ENCODE assay signal across 10 cellular contexts in the genomic region with DNA sequence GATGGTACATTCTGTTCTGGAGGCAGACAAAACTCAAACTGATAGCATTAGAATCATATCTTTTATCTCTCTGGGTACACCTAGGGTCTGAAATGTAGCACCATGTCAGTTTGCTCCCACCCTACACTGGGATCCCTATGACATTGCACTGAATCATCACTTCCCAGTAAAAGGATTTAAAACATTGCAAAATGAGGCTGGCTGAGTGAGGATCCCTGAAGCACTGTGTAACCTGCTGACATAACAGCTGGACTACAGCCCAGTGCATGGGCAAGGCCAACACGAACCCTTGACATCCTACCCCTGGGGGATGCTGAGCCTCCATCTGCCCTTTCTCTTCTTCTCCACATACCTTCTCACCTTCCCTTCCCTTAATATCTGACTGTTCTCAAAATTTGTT.
DNase-seq lines count a peak whose midpoint lies in the region; ATAC-seq and TF ChIP-seq lines count a peak whose summit lies in the region.
"Had no signal": no experiment of that assay in that cellular context is flagged by ENCODE, and none has a peak within 500 bp of the region (broad histone marks: within the 10 kb centered on the region; RNA-seq: fewer than 3 reads in every experiment).

No MANE protein-coding gene starts in this region.

- H3K4me1 ChIP-seq in right atrium auricular region (peaks cover 0 to 30% of the 10 kb centered on the region in 2 donors), heart right ventricle (peaks cover 0 to 18% (median 0%) of the 10 kb centered on the region in 9 donors), upper lobe of right lung (no peaks in the 10 kb centered on the region), body of pancreas (no peaks in the 10 kb centered on the region)

- ATAC-seq in Right ventricle myocardium superior (ENCODE audit: poor library complexity), result peak; percentile 78
- ATAC-seq in heart right ventricle, result peak in 6 of 8 donors; percentile 26 to 75 (median 34)
- peak; percentile 11 for ATAC-seq in upper lobe of right lung
- no peak for ATAC-seq in body of pancreas
- no peak for ATAC-seq in GM19467 (IDR thresholded peaks at IDR 0.05; ENCODE audit: unreplicated experiment)
- no peak for ATAC-seq in HG02678 (IDR thresholded peaks at IDR 0.05; ENCODE audit: unreplicated experiment)

- TF ChIP-seq CTCF in right atrium auricular region (IDR thresholded peaks at IDR 0.05) (no peak), astrocyte of the spinal cord (IDR thresholded peaks at IDR 0.05; ENCODE audit: low read depth, low read length) (no peak), heart right ventricle (IDR thresholded peaks at IDR 0.05) (no peak), upper lobe of right lung (IDR thresholded peaks at IDR 0.05) (no peak), body of pancreas (IDR thresholded peaks at IDR 0.05) (no peak)

- DNase-seq in Right ventricle myocardium superior, result peak; percentile 74
- no peak for DNase-seq in right atrium auricular region (ENCODE audit: low spot score)
- DNase-seq in astrocyte of the spinal cord (ENCODE audit: low read depth, low spot score), result peak; percentile 78
- DNase-seq in heart right ventricle, result peak in 1 of 2 donors; percentile 41
- DNase-seq in upper lobe of right lung, result no peak
- no peak for DNase-seq in body of pancreas
- DNase-seq: kidney glomerular epithelial cell, nephron progenitor cell had no signal

- peak overlapping the region in 1 of 2 donors; percentile 83 for H3K27ac ChIP-seq in right atrium auricular region
- peak overlapping the region in 1 of 10 donors; percentile 20 for H3K27ac ChIP-seq in heart right ventricle
- H3K27ac ChIP-seq in upper lobe of right lung, result no peak overlapping the region
- H3K27ac ChIP-seq in body of pancreas, result no peak overlapping the region

- no peak for TF ChIP-seq POLR2A in body of pancreas (IDR thresholded peaks at IDR 0.05)

- no peaks in the 10 kb centered on the region for H3K27me3 ChIP-seq in right atrium auricular region
- H3K27me3 ChIP-seq in heart right ventricle, result no peaks in the 10 kb centered on the region
- no peaks in the 10 kb centered on the region for H3K27me3 ChIP-seq in upper lobe of right lung
- no peaks in the 10 kb centered on the region for H3K27me3 ChIP-seq in body of pancreas

- H3K9me3 ChIP-seq in right atrium auricular region (no peaks in the 10 kb centered on the region), heart right ventricle (peaks cover 0 to 11% (median 0%) of the 10 kb centered on the region in 11 donors), upper lobe of right lung (no peaks in the 10 kb centered on the region), body of pancreas (no peaks in the 10 kb centered on the region)

- WGBS in heart right ventricle, 2 donors, result 0 to 26% methylated on average over 1 of the region's 1 CpG
- 11 to 25% methylated on average over 1 of the region's 1 CpG for WGBS in body of pancreas, 2 donors

- intact Hi-C loops in Right ventricle myocardium superior (cut with DNase I) (no loop called here), heart right ventricle (cut with DNase I) (no loop called here), upper lobe of right lung (cut with DNase I) (no loop called here), body of pancreas (cut with DNase I) (no loop called here)

- in situ Hi-C loops in astrocyte of the spinal cord (cut with HindIII; ENCODE audit: low sequenced_read_pairs), result no loop called here

- no peaks in the 10 kb centered on the region for H3K36me3 ChIP-seq in right atrium auricular region
- H3K36me3 ChIP-seq in heart right ventricle, result no peaks in the 10 kb centered on the region
- H3K36me3 ChIP-seq in upper lobe of right lung, result no peaks in the 10 kb centered on the region
- H3K36me3 ChIP-seq in body of pancreas (replicated peaks in 1 of 2; ENCODE audit: insufficient read depth in 1 of 2, low read depth in 2 of 2), result no peaks in the 10 kb centered on the region

- H3K4me3 ChIP-seq in right atrium auricular region, result no peak overlapping the region
- no peak overlapping the region for H3K4me3 ChIP-seq in astrocyte of the spinal cord (ENCODE audit: low read depth, low read length)
- H3K4me3 ChIP-seq in heart right ventricle, result no peak overlapping the region
- H3K4me3 ChIP-seq in upper lobe of right lung, result no peak overlapping the region
- H3K4me3 ChIP-seq in body of pancreas, result no peak overlapping the region

Comparison
In these comparisons a context has a peak if more than half of its experiments do, and no peak if none do; other contexts are left out.
1. DNase-seq: peak in Right ventricle myocardium superior (single experiment) and astrocyte of the spinal cord (single experiment); none in right atrium auricular region (single experiment), upper lobe of right lung (single experiment) and body of pancreas (0 of 4).
2. ATAC-seq: peak in Right ventricle myocardium superior (single experiment), heart right ventricle (6 of 8) and upper lobe of right lung (single experiment); none in body of pancreas (single experiment), GM19467 (single experiment) and HG02678 (single experiment).